ENCODE assay signal across 10 cellular contexts in the genomic region with DNA sequence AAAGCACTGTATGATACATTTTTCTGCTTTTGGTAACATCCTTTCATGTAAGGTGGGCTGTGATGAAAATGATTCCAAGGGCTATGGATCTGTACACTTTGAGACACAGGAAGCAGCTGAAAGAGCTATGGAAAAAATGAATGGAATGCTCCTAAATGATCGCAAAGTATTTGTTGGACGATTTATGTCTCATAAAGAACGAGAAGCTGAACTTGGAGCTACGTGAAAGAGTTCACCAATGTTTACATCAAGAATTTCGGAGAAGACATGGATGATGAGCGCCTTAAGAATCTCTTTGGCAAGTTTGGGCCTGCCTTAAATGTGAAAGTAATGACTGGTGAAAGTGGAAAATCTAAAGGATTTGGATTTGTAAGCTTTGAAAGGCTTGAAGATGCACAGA. TPM values are rescaled to one million over a fixed set of nuclear protein-coding genes. Genes with fewer than 3 reads are reported as not detected.
DNase-seq lines count a peak whose midpoint lies in the region; ATAC-seq, FAIRE-seq and TF ChIP-seq lines count a peak whose summit lies in the region.
"Had no signal": no experiment of that assay in that cellular context is flagged by ENCODE, and none has a peak within 500 bp of the region (broad histone marks: within the 10 kb centered on the region; RNA-seq: fewer than 3 reads in every experiment).

No MANE protein-coding gene starts in this region.

- peaks cover 10% of the 10 kb centered on the region for H3K9me3 Mint-ChIP-seq in activated CD4-positive, alpha-beta T cell treated with anti-CD3 and anti-CD28 coated beads, Interleukin-2, amount 10 ng/mL, durations not matched to agents 24 days and 14 days
- peaks cover 7% of the 10 kb centered on the region for H3K9me3 Mint-ChIP-seq in activated CD4-positive, alpha-beta T cell treated with anti-CD3 and anti-CD28 coated beads, Interleukin-2, amount 10 ng/mL, durations not matched to agents 7 days and 5 days

- CTCF ChIA-PET in activated CD4-positive, alpha-beta T cell treated with anti-CD3 and anti-CD28 coated beads, Interleukin-2, amount 10 ng/mL, durations not matched to agents 7 days and 5 days (lab: Charles Lee), result interaction anchor here (0.6 to 0.9 kb wide), 2 partner anchors 35 to 418 kb away, joined by 3 read pairs; no protein-coding TSS in a partner anchor

- H3K27me3 ChIP-seq in bronchial epithelial cell (ENCODE audit: control insufficient read depth, insufficient read depth, low read length) (no peaks in the 10 kb centered on the region), suprapubic skin (peaks cover 3% of the 10 kb centered on the region)

- H3K4me1 Mint-ChIP-seq in activated CD4-positive, alpha-beta T cell treated with anti-CD3 and anti-CD28 coated beads, Interleukin-2, amount 10 ng/mL, durations not matched to agents 24 days and 14 days, result peaks cover 9% of the 10 kb centered on the region
- H3K4me1 Mint-ChIP-seq in activated CD4-positive, alpha-beta T cell treated with anti-CD3 and anti-CD28 coated beads, Interleukin-2, amount 10 ng/mL, durations not matched to agents 7 days and 5 days, result peaks cover 7% of the 10 kb centered on the region

- no peak for TF ChIP-seq POLR2A in suprapubic skin (IDR thresholded peaks at IDR 0.05)

- intact Hi-C loops in activated CD4-positive, alpha-beta T cell treated with anti-CD3 and anti-CD28 coated beads, Interleukin-2, amount 10 ng/mL, durations not matched to agents 24 days and 14 days (cut with micrococcal nuclease), result no loop called here

- peaks cover 26% of the 10 kb centered on the region for H3K27me3 Mint-ChIP-seq in activated CD4-positive, alpha-beta T cell treated with anti-CD3 and anti-CD28 coated beads, Interleukin-2, amount 10 ng/mL, durations not matched to agents 24 days and 14 days
- H3K27me3 Mint-ChIP-seq in activated CD4-positive, alpha-beta T cell treated with anti-CD3 and anti-CD28 coated beads, Interleukin-2, amount 10 ng/mL, durations not matched to agents 7 days and 5 days, result peaks cover 18% of the 10 kb centered on the region

- no peak overlapping the region for H3K27ac ChIP-seq in suprapubic skin

- H3K36me3 Mint-ChIP-seq in activated CD4-positive, alpha-beta T cell treated with anti-CD3 and anti-CD28 coated beads, Interleukin-2, amount 10 ng/mL, durations not matched to agents 24 days and 14 days (ENCODE audit: low read depth), result no peaks in the 10 kb centered on the region
- peaks cover 5% of the 10 kb centered on the region for H3K36me3 Mint-ChIP-seq in activated CD4-positive, alpha-beta T cell treated with anti-CD3 and anti-CD28 coated beads, Interleukin-2, amount 10 ng/mL, durations not matched to agents 7 days and 5 days (ENCODE audit: low read depth)

- H3K9me3 ChIP-seq in suprapubic skin, result no peaks in the 10 kb centered on the region

- 36% methylated on average over 6 of the region's 6 CpGs for WGBS in suprapubic skin

- TF ChIP-seq CTCF in bronchial epithelial cell (IDR thresholded peaks at IDR 0.05; ENCODE audit: insufficient read depth, low read length, severe bottlenecking) (no peak), suprapubic skin (IDR thresholded peaks at IDR 0.05) (no peak)

- H3K36me3 ChIP-seq in bronchial epithelial cell (ENCODE audit: control insufficient read depth, insufficient read depth, low read length) (no peaks in the 10 kb centered on the region), suprapubic skin (no peaks in the 10 kb centered on the region)

- H3K4me3 ChIP-seq in bronchial epithelial cell (ENCODE audit: low read depth, low read length) (no peak overlapping the region), suprapubic skin (peak overlapping the region; percentile 45)

- ATAC-seq in GM18858 (IDR thresholded peaks at IDR 0.05; ENCODE audit: unreplicated experiment) (no peak), GM21786 (IDR thresholded peaks at IDR 0.05; ENCODE audit: unreplicated experiment) (no peak)

- FAIRE-seq in bronchial epithelial cell (lab: Jason Lieb, UNC), result no peak
- FAIRE-seq: small intestine had no signal

- H3K4me1 ChIP-seq in suprapubic skin, result peaks cover 11% of the 10 kb centered on the region

- TF ChIP-seq EP300 in suprapubic skin (IDR thresholded peaks at IDR 0.05), result no peak

- POLR2A ChIA-PET in activated CD4-positive, alpha-beta T cell treated with anti-CD3 and anti-CD28 coated beads, Interleukin-2, amount 10 ng/mL, durations not matched to agents 7 days and 5 days (lab: Charles Lee), result no interaction called here

- H3K4me3 Mint-ChIP-seq in activated CD4-positive, alpha-beta T cell treated with anti-CD3 and anti-CD28 coated beads, Interleukin-2, amount 10 ng/mL, durations not matched to agents 24 days and 14 days, result peak overlapping the region; percentile 80
- no peak overlapping the region for H3K4me3 Mint-ChIP-seq in activated CD4-positive, alpha-beta T cell treated with anti-CD3 and anti-CD28 coated beads, Interleukin-2, amount 10 ng/mL, durations not matched to agents 7 days and 5 days

- H3K27ac Mint-ChIP-seq in activated CD4-positive, alpha-beta T cell treated with anti-CD3 and anti-CD28 coated beads, Interleukin-2, amount 10 ng/mL, durations not matched to agents 24 days and 14 days, result no peak overlapping the region
- H3K27ac Mint-ChIP-seq in activated CD4-positive, alpha-beta T cell treated with anti-CD3 and anti-CD28 coated beads, Interleukin-2, amount 10 ng/mL, durations not matched to agents 7 days and 5 days, result no peak overlapping the region

- DNase-seq in activated CD4-positive, alpha-beta T cell treated with anti-CD3 and anti-CD28 coated beads, Interleukin-2, amount 10 ng/mL, durations not matched to agents 24 days and 14 days, result no peak
- no peak for DNase-seq in activated CD4-positive, alpha-beta T cell treated with anti-CD3 and anti-CD28 coated beads, Interleukin-2, amount 10 ng/mL, durations not matched to agents 7 days and 5 days
- DNase-seq in bronchial epithelial cell (ENCODE audit: low read depth), result peak; percentile 75
- DNase-seq in kidney tubule cell (ENCODE audit: low spot score), result peak; percentile 14
- DNase-seq in suprapubic skin (ENCODE audit: low spot score in 2 of 2), result no peak
- DNase-seq in OCI-M2 (lab: John Stamatoyannopoulos, UW; ENCODE audit: unreplicated experiment), result no peak
- DNase-seq: NCI-H187, small intestine had no signal

RNA-seq across cellular contexts. Expression of a gene that starts 22.1 kb away (rescaled TPM):
- total RNA-seq in activated CD4-positive, alpha-beta T cell treated with anti-CD3 and anti-CD28 coated beads, Interleukin-2, amount 10 ng/mL, durations not matched to agents 24 days and 14 days, result 0.16 and 0.21 TPM in 2 replicates
- not detected for total RNA-seq in activated CD4-positive, alpha-beta T cell treated with anti-CD3 and anti-CD28 coated beads, Interleukin-2, amount 10 ng/mL, durations not matched to agents 7 days and 5 days
- total RNA-seq in bronchial epithelial cell (4.5 and 6.1 TPM in 2 replicates), suprapubic skin (10 to 100 TPM in 2 of 4 donors, 1 to 10 TPM in 2; 8.4 to 10.9 (median 9.8) TPM)

RNA-seq across cellular contexts. Expression of a gene that starts 42.6 kb away (rescaled TPM):
- 26.6 and 27.6 TPM in 2 replicates for total RNA-seq in activated CD4-positive, alpha-beta T cell treated with anti-CD3 and anti-CD28 coated beads, Interleukin-2, amount 10 ng/mL, durations not matched to agents 24 days and 14 days
- 10 to 100 TPM; 11.2 TPM for total RNA-seq in activated CD4-positive, alpha-beta T cell treated with anti-CD3 and anti-CD28 coated beads, Interleukin-2, amount 10 ng/mL, durations not matched to agents 7 days and 5 days
- total RNA-seq in bronchial epithelial cell (11.4 and 18.7 TPM in 2 replicates), suprapubic skin (10 to 100 TPM; 11.7 to 17.5 (median 13.0) TPM)

Comparison
In these comparisons a context has a peak if more than half of its experiments do, and no peak if none do; other contexts are left out.
1. DNase-seq: peak in bronchial epithelial cell (single experiment) and kidney tubule cell (single experiment); none in activated CD4-positive, alpha-beta T cell treated with anti-CD3 and anti-CD28 coated beads, Interleukin-2, amount 10 ng/mL, durations not matched to agents 24 days and 14 days (single experiment), activated CD4-positive, alpha-beta T cell treated with anti-CD3 and anti-CD28 coated beads, Interleukin-2, amount 10 ng/mL, durations not matched to agents 7 days and 5 days (single experiment), suprapubic skin (0 of 2) and OCI-M2 (single experiment).